ENCODE assay signal across 12 cellular contexts in genomic region chr10:35236739-35237138, GRCh38.
DNase-seq lines count a peak whose midpoint lies in the region; ATAC-seq, FAIRE-seq and TF ChIP-seq lines count a peak whose summit lies in the region.
"Had no signal": no experiment of that assay in that cellular context is flagged by ENCODE, and none has a peak within 500 bp of the region (broad histone marks: within the 10 kb centered on the region; RNA-seq: fewer than 3 reads in every experiment).

No MANE protein-coding gene starts in this region.

- H3K9me3 ChIP-seq in astrocyte (ENCODE audit: insufficient read depth, low read depth, low read length) = no peaks in the 10 kb centered on the region
- no peaks in the 10 kb centered on the region for H3K9me3 ChIP-seq in left lung
- no peaks in the 10 kb centered on the region for H3K9me3 ChIP-seq in psoas muscle
- no peaks in the 10 kb centered on the region for H3K9me3 ChIP-seq in Karpas-422 (ENCODE audit: low read length)
- H3K9me3 ChIP-seq: thoracic aorta had no signal

- H2AFZ ChIP-seq in astrocyte (ENCODE audit: low read depth, low read length) (peak overlapping the region; percentile 45), Karpas-422 (ENCODE audit: low read length) (no peak overlapping the region)

- no peak overlapping the region for H3K9ac ChIP-seq in astrocyte (ENCODE audit: low read length)
- H3K9ac ChIP-seq in Karpas-422 (ENCODE audit: low read length) = no peak overlapping the region

- H3K9me3 Mint-ChIP-seq in astrocyte (ENCODE audit: unreplicated experiment) = no peaks in the 10 kb centered on the region

- H3K27me3 Mint-ChIP-seq in astrocyte (ENCODE audit: low read depth, unreplicated experiment) = no peaks in the 10 kb centered on the region

- no peaks in the 10 kb centered on the region for H3K4me1 Mint-ChIP-seq in astrocyte (ENCODE audit: low read depth, unreplicated experiment)

- intact Hi-C loops in left lung (cut with DNase I) (no loop called here), psoas muscle (cut with DNase I) (no loop called here)

- no peaks in the 10 kb centered on the region for H3K36me3 Mint-ChIP-seq in astrocyte (ENCODE audit: low read depth, unreplicated experiment)

- no peak overlapping the region for H3K4me3 Mint-ChIP-seq in astrocyte (ENCODE audit: unreplicated experiment)

- H3K4me2 ChIP-seq in astrocyte (ENCODE audit: low read length) = no peak overlapping the region
- H3K4me2 ChIP-seq in Karpas-422 (ENCODE audit: low read depth, low read length, poor library complexity, severe bottlenecking) = no peak overlapping the region

- no peak overlapping the region for H3K27ac ChIP-seq in astrocyte (ENCODE audit: low read depth, low read length)
- H3K27ac ChIP-seq in left lung = no peak overlapping the region
- no peak overlapping the region for H3K27ac ChIP-seq in psoas muscle
- no peak overlapping the region for H3K27ac ChIP-seq in Karpas-422 (ENCODE audit: low read length)
- H3K27ac ChIP-seq: epithelial cell of prostate, thoracic aorta had no signal

- H3K36me3 ChIP-seq in astrocyte (ENCODE audit: insufficient read depth, low read length) (no peaks in the 10 kb centered on the region), left lung (no peaks in the 10 kb centered on the region), psoas muscle (ENCODE audit: insufficient read depth in 1 of 2, low read depth in 1 of 2) (no peaks in the 10 kb centered on the region), Karpas-422 (ENCODE audit: insufficient read depth, low read length) (no peaks in the 10 kb centered on the region)
- H3K36me3 ChIP-seq: thoracic aorta had no signal

- TF ChIP-seq CTCF in astrocyte (IDR thresholded peaks at IDR 0.05; ENCODE audit: insufficient read depth, low read depth, low read length) (peak; percentile 56), left lung (IDR thresholded peaks at IDR 0.05) (no peak), psoas muscle (IDR thresholded peaks at IDR 0.05) (no peak)

- ATAC-seq in left lung (peak; percentile 30), psoas muscle (no peak)

- H3K79me2 ChIP-seq in astrocyte (ENCODE audit: insufficient read depth, low read length) = no peaks in the 10 kb centered on the region
- H3K79me2 ChIP-seq in Karpas-422 (ENCODE audit: low read length) = no peaks in the 10 kb centered on the region

- H3K27me3 ChIP-seq in astrocyte (ENCODE audit: insufficient read depth, low read length) (no peaks in the 10 kb centered on the region), left lung (no peaks in the 10 kb centered on the region), psoas muscle (ENCODE audit: insufficient read depth in 3 of 3, low read length in 2 of 3) (no peaks in the 10 kb centered on the region), Karpas-422 (ENCODE audit: low read length) (no peaks in the 10 kb centered on the region)

- H3K9me2 ChIP-seq in Karpas-422 (replicated peaks; ENCODE audit: insufficient read depth, low read length) = no peaks in the 10 kb centered on the region

- FAIRE-seq in astrocyte (lab: Jason Lieb, UNC) = no peak

- DNase-seq in DMS114 treated with DMSO at 0.1 percent for 48 hours (lab: John Stamatoyannopoulos, UW; ENCODE audit: unreplicated experiment) (peak; percentile 24), HuH-7 (ENCODE audit: low spot score) (peak; percentile 65), astrocyte (ENCODE audit: low read depth) (no peak), left lung (no peak), psoas muscle (no peak), NCI-H2227 (lab: John Stamatoyannopoulos, UW; ENCODE audit: unreplicated experiment) (no peak), Karpas-422 (no peak), NCI-H510A treated with DMSO at 0.1 percent for 48 hours (lab: John Stamatoyannopoulos, UW) (no peak)
- DNase-seq: activated naive CD4-positive, alpha-beta T cell; NCI-H446 treated with DMSO at 0.1 percent for 48 hours had no signal

- WGBS in psoas muscle, 3 donors = 55 to 71% (median 61%) methylated on average over 3 of the region's 3 CpGs

- H4K20me1 ChIP-seq in astrocyte (ENCODE audit: insufficient read depth, low read length) (no peaks in the 10 kb centered on the region), Karpas-422 (ENCODE audit: insufficient read depth, low read depth, low read length) (no peaks in the 10 kb centered on the region)

- no peak overlapping the region for H3K27ac Mint-ChIP-seq in astrocyte (ENCODE audit: unreplicated experiment)

- no peak overlapping the region for H3K4me3 ChIP-seq in astrocyte (ENCODE audit: insufficient read depth, low read depth, low read length)
- H3K4me3 ChIP-seq in left lung = no peak overlapping the region
- H3K4me3 ChIP-seq in psoas muscle = no peak overlapping the region
- no peak overlapping the region for H3K4me3 ChIP-seq in Karpas-422 (ENCODE audit: low read length)
- H3K4me3 ChIP-seq: thoracic aorta had no signal

- H3K4me1 ChIP-seq in astrocyte (ENCODE audit: insufficient read depth, low read length) (no peaks in the 10 kb centered on the region), left lung (no peaks in the 10 kb centered on the region), psoas muscle (no peaks in the 10 kb centered on the region), Karpas-422 (ENCODE audit: low read length) (no peaks in the 10 kb centered on the region)

Comparison
In these comparisons a context has a peak if more than half of its experiments do, and no peak if none do; other contexts are left out.
1. DNase-seq: peak in DMS114 treated with DMSO at 0.1 percent for 48 hours (single experiment) and HuH-7 (single experiment); none in astrocyte (single experiment), left lung (0 of 2), psoas muscle (0 of 2), NCI-H2227 (single experiment), Karpas-422 (single experiment) and NCI-H510A treated with DMSO at 0.1 percent for 48 hours (single experiment).